ENCODE assay signal across 15 cellular contexts in the genomic region with DNA sequence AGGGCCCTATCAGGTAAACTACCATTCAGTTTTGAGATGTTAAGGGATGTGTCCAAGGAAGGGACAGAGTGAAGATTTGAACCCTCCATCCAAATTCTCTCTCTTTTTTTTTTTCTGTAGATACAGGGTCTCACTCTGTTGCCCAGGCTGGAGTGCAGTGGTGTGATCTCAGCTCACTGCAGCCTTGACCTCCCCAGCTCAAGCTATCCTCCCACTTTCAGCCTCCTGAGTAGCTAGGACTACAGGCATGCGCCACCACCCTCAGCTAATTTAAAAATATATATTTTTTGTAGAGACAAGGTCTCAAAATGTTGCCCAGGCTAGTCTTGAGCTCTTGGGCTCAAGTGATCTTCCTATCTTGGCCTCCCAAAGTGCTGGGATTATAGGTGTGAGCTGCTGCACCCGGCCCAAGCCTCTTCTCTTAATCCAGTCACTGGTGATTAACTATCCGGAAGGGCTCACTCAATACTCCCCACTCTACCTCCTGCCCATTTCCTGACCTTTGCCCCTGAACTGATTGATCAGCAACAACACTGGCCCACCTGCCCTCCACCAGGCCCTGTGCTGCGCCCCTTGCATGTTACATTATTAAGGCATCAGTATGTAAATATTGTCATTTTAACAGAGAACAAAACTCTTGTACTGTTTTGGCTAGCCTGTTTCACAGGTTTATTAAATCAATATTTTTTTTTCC.
A peak's percentile ranks its signal among the peaks of the same experiment; 100 is the strongest.
DNase-seq lines count a peak whose midpoint lies in the region; TF ChIP-seq lines count a peak whose summit lies in the region.
"Had no signal": no experiment of that assay in that cellular context is flagged by ENCODE, and none has a peak within 500 bp of the region (broad histone marks: within the 10 kb centered on the region; RNA-seq: fewer than 3 reads in every experiment).

No MANE protein-coding gene starts in this region.

- H3K27me3 Mint-ChIP-seq in Calu3 (ENCODE audit: unreplicated experiment) (no peaks in the 10 kb centered on the region), endodermal cell (ENCODE audit: insufficient read depth) (no peaks in the 10 kb centered on the region), nephron progenitor cell (ENCODE audit: low read depth, poor library complexity) (peaks cover 7% of the 10 kb centered on the region)

- no peak overlapping the region for H3K27ac ChIP-seq in endodermal cell (ENCODE audit: low read depth, low read length)

- H3K9me3 Mint-ChIP-seq in Calu3 (ENCODE audit: low read depth, unreplicated experiment) (no peaks in the 10 kb centered on the region), endodermal cell (no peaks in the 10 kb centered on the region), nephron progenitor cell (no peaks in the 10 kb centered on the region)

- no peaks in the 10 kb centered on the region for H3K9me3 ChIP-seq in endodermal cell (ENCODE audit: control insufficient read depth, low read length)

- no peaks in the 10 kb centered on the region for H3K36me3 ChIP-seq in endodermal cell (ENCODE audit: control insufficient read depth, insufficient read depth, low read length)

- TF ChIP-seq CTCF in Calu3 (IDR thresholded peaks at IDR 0.05; ENCODE audit: unreplicated experiment) (no peak), endodermal cell (conservative IDR thresholded peaks at IDR 0.05) (no peak), nephron progenitor cell (IDR thresholded peaks at IDR 0.05) (no peak)

- intact Hi-C loops in Calu3 (cut with micrococcal nuclease; ENCODE audit: unreplicated experiment): no loop called here

- H3K27ac Mint-ChIP-seq in Calu3 (ENCODE audit: unreplicated experiment) (no peak overlapping the region), endodermal cell (peak overlapping the region; percentile 64), nephron progenitor cell (no peak overlapping the region)

- H3K4me3 Mint-ChIP-seq in Calu3 (ENCODE audit: low read depth, unreplicated experiment) (no peak overlapping the region), endodermal cell (no peak overlapping the region), nephron progenitor cell (peak overlapping the region; percentile 14)
- H3K4me3 Mint-ChIP-seq: CD14-positive monocyte had no signal

- no peaks in the 10 kb centered on the region for H3K27me3 ChIP-seq in endodermal cell (ENCODE audit: control insufficient read depth, insufficient read depth, low read length, poor library complexity, severe bottlenecking)

- no peak overlapping the region for H3K9ac ChIP-seq in endodermal cell (ENCODE audit: extremely low read depth, low read length, poor library complexity, severe bottlenecking)

- no peak overlapping the region for H3K4me3 ChIP-seq in endodermal cell (ENCODE audit: low read length)

- H3K4me1 ChIP-seq in endodermal cell (ENCODE audit: control insufficient read depth, insufficient read depth, low read length): peaks cover 24% of the 10 kb centered on the region

- no peaks in the 10 kb centered on the region for H3K36me3 Mint-ChIP-seq in Calu3 (ENCODE audit: insufficient read depth, unreplicated experiment)
- H3K36me3 Mint-ChIP-seq in endodermal cell (ENCODE audit: low read depth): no peaks in the 10 kb centered on the region
- no peaks in the 10 kb centered on the region for H3K36me3 Mint-ChIP-seq in nephron progenitor cell (ENCODE audit: low read depth)
- H3K36me3 Mint-ChIP-seq: CD14-positive monocyte had no signal

- WGBS in endodermal cell (ENCODE audit: insufficient coverage in 1 of 2, insufficient read length in 1 of 2), 2 experiments: 60% methylated on average over 4 of the region's 4 CpGs; no CpG with 5 or more reads in 1 of the 2 experiments

- CTCF ChIA-PET in Calu3 (lab: Charles Lee): no interaction called here

- DNase-seq in Calu3: peak; percentile 17
- DNase-seq in NCI-H146 treated with DMSO at 0.1 percent for 48 hours (lab: John Stamatoyannopoulos, UW; ENCODE audit: unreplicated experiment): peak; percentile 21
- DNase-seq in endodermal cell: peak; percentile 58
- DNase-seq in nephron progenitor cell: no peak
- DNase-seq in T1000 (lab: John Stamatoyannopoulos, UW): no peak
- DNase-seq in NCI-H1930 (lab: John Stamatoyannopoulos, UW): no peak
- no peak for DNase-seq in stimulated activated CD4-positive, alpha-beta T cell treated with anti-CD3 and anti-CD28 coated beads, Interleukin-2, amount 100 ng/mL, for 24 hours
- DNase-seq in effector CD8-positive, alpha-beta T cell (lab: John Stamatoyannopoulos, UW): no peak
- DNase-seq: COR-L47, KBM-7, NCI-H1436 treated with DMSO at 0.1 percent for 48 hours, NCI-H2107, NCI-H226, NCI-H526 treated with DMSO at 0.1 percent for 48 hours had no signal

- no TSS peak for BruUV-seq in Calu3 (replicated peaks; lab: Mats Ljungman, UMichigan)

- H3K4me1 Mint-ChIP-seq in Calu3 (ENCODE audit: low read depth, unreplicated experiment): peaks cover 11% of the 10 kb centered on the region
- peaks cover 46% of the 10 kb centered on the region for H3K4me1 Mint-ChIP-seq in endodermal cell
- H3K4me1 Mint-ChIP-seq in nephron progenitor cell: peaks cover 26% of the 10 kb centered on the region
- H3K4me1 Mint-ChIP-seq: CD14-positive monocyte had no signal

Comparison
In these comparisons a context has a peak if more than half of its experiments do, and no peak if none do; other contexts are left out.
1. DNase-seq: peak in Calu3 (single experiment), NCI-H146 treated with DMSO at 0.1 percent for 48 hours (single experiment) and endodermal cell (single experiment); none in nephron progenitor cell (single experiment), T1000 (single experiment), NCI-H1930 (0 of 2), stimulated activated CD4-positive, alpha-beta T cell treated with anti-CD3 and anti-CD28 coated beads, Interleukin-2, amount 100 ng/mL, for 24 hours (0 of 2) and effector CD8-positive, alpha-beta T cell (single experiment).